ENCODE assay signal across 27 cellular contexts in genomic region chr1:12482999-12483398, GRCh38.
"Had no signal": no experiment of that assay in that cellular context is flagged by ENCODE, and none has a peak within 500 bp of the region (broad histone marks: within the 10 kb centered on the region; RNA-seq: fewer than 3 reads in every experiment).

No MANE protein-coding gene starts in this region.

- H3K9ac ChIP-seq: neural progenitor cell, parathyroid adenoma had no signal

- H3K9me3 Mint-ChIP-seq: immature natural killer cell; memory B cell; naive B cell; natural killer cell treated with Interleukin-12 subunit alpha and Interleukin-12 subunit beta and Interleukin-15 and Interleukin-18, amount 100 ng/mL, for 72 hours; neural progenitor cell; stimulated activated naive CD8-positive, alpha-beta T cell treated with anti-CD3 and anti-CD28 coated beads, Interleukin-15, amount 100 ng/mL, for 72 hours had no signal

- ATAC-seq: foreskin keratinocyte; heart right ventricle; left lobe of liver; mucosa of descending colon; natural killer cell treated with Interleukin-12 subunit alpha and Interleukin-12 subunit beta and Interleukin-15 and Interleukin-18, amount 100 ng/mL, for 72 hours; right lobe of liver; stimulated activated naive CD8-positive, alpha-beta T cell treated with anti-CD3 and anti-CD28 coated beads, Interleukin-15, amount 100 ng/mL, for 72 hours had no signal

- H3K4me3 Mint-ChIP-seq: immature natural killer cell; memory B cell; naive B cell; natural killer cell treated with Interleukin-12 subunit alpha and Interleukin-12 subunit beta and Interleukin-15 and Interleukin-18, amount 100 ng/mL, for 72 hours; neural progenitor cell; stimulated activated naive CD8-positive, alpha-beta T cell treated with anti-CD3 and anti-CD28 coated beads, Interleukin-15, amount 100 ng/mL, for 72 hours had no signal

- H3K27ac Mint-ChIP-seq: memory B cell; natural killer cell treated with Interleukin-12 subunit alpha and Interleukin-12 subunit beta and Interleukin-15 and Interleukin-18, amount 100 ng/mL, for 72 hours; neural progenitor cell; progenitor cell of endocrine pancreas; stimulated activated naive CD8-positive, alpha-beta T cell treated with anti-CD3 and anti-CD28 coated beads, Interleukin-15, amount 100 ng/mL, for 72 hours had no signal

- H3K27me3 Mint-ChIP-seq: memory B cell; naive B cell; natural killer cell treated with Interleukin-12 subunit alpha and Interleukin-12 subunit beta and Interleukin-15 and Interleukin-18, amount 100 ng/mL, for 72 hours; progenitor cell of endocrine pancreas; stimulated activated naive CD8-positive, alpha-beta T cell treated with anti-CD3 and anti-CD28 coated beads, Interleukin-15, amount 100 ng/mL, for 72 hours had no signal

- H3K27ac ChIP-seq: dorsolateral prefrontal cortex, foreskin keratinocyte, heart right ventricle, neural progenitor cell, parathyroid adenoma, right lobe of liver had no signal

- H3K4me2 ChIP-seq: neural progenitor cell had no signal

- H3K79me2 ChIP-seq: parathyroid adenoma had no signal

- H2AFZ ChIP-seq: neural progenitor cell, parathyroid adenoma had no signal

- H3K27me3 ChIP-seq: dorsolateral prefrontal cortex, foreskin keratinocyte, heart right ventricle, neural progenitor cell, right lobe of liver, thyroid gland had no signal

- H3K4me3 ChIP-seq: dorsolateral prefrontal cortex, heart right ventricle, lung, mucosa of descending colon, neural progenitor cell, right lobe of liver, thyroid gland had no signal

- DNase-seq: dorsolateral prefrontal cortex; effector CD4-positive, alpha-beta T cell; foreskin keratinocyte; glutamatergic neuron; heart right ventricle; hippocampal formation; immature natural killer cell; islet precursor cell; mucosa of descending colon; naive B cell; right lobe of liver; small intestine; stimulated activated CD4-positive, alpha-beta T cell treated with anti-CD3 and anti-CD28 coated beads, Interleukin-12 subunit alpha, Interleukin-12 subunit beta, amount 100 ng/mL, for 4 hours; stimulated activated CD4-positive, alpha-beta T cell treated with anti-CD3 and anti-CD28 coated beads, Interleukin-1b, Interleukin-23, amount 100 ng/mL, for 48 hours; stimulated activated CD4-positive, alpha-beta T cell treated with anti-CD3 and anti-CD28 coated beads, Interleukin-4, amount 100 ng/mL, for 1 hour; stimulated activated CD8-positive, alpha-beta memory T cell treated with anti-CD3 and anti-CD28 coated beads, Interleukin-4, amount 100 ng/mL, for 48 hours; stimulated activated naive CD4-positive, alpha-beta T cell; stimulated activated naive CD8-positive, alpha-beta T cell treated with anti-CD3 and anti-CD28 coated beads, Interleukin-15, amount 100 ng/mL, for 72 hours; thyroid gland; trophoblast cell had no signal

- H3K36me3 ChIP-seq: neural progenitor cell, right lobe of liver, thyroid gland had no signal

- H3K9me3 ChIP-seq: heart right ventricle, mucosa of descending colon, right lobe of liver, thyroid gland had no signal
